In genomic region chr22:33746501-33746928, GRCh38 we compare ENCODE assay signal across 21 cellular contexts.
DNase-seq lines count a peak whose midpoint lies in the region; ATAC-seq and TF ChIP-seq lines count a peak whose summit lies in the region.
"Had no signal": no experiment of that assay in that cellular context is flagged by ENCODE, and none has a peak within 500 bp of the region (broad histone marks: within the 10 kb centered on the region; RNA-seq: fewer than 3 reads in every experiment).

No MANE protein-coding gene starts in this region.

- no peak overlapping the region for H3K4me2 ChIP-seq in neural progenitor cell

- H3K4me3 Mint-ChIP-seq in activated CD4-positive, alpha-beta T cell treated with anti-CD3 and anti-CD28 coated beads, Interleukin-2, amount 10 ng/mL, durations not matched to agents 24 days and 14 days, result no peak overlapping the region
- H3K4me3 Mint-ChIP-seq in neural progenitor cell, result no peak overlapping the region
- H3K4me3 Mint-ChIP-seq: B cell; CD4-positive, CD25-positive, alpha-beta regulatory T cell had no signal

- no peak overlapping the region for H2AFZ ChIP-seq in neural progenitor cell (replicated peaks)

- no peak overlapping the region for H3K9ac ChIP-seq in neural progenitor cell

- H3F3A ChIP-seq in neural progenitor cell (ENCODE audit: low read depth), result no peaks in the 10 kb centered on the region

- intact Hi-C loops in left ventricle myocardium superior (cut with micrococcal nuclease) (no loop called here), left colon (cut with DNase I, micrococcal nuclease) (no loop called here), mucosa of descending colon (cut with DNase I, micrococcal nuclease) (no loop called here), lower leg skin (cut with DNase I; ENCODE audit: low total_unique reads) (no loop called here)
- intact Hi-C loops in activated CD4-positive, alpha-beta T cell treated with anti-CD3 and anti-CD28 coated beads, Interleukin-2, amount 10 ng/mL, durations not matched to agents 24 days and 14 days (cut with micrococcal nuclease), result no loop called here

- H3K79me2 ChIP-seq in neural progenitor cell (ENCODE audit: low read depth), result peaks cover 30% of the 10 kb centered on the region

- no peaks in the 10 kb centered on the region for H3K27me3 Mint-ChIP-seq in activated CD4-positive, alpha-beta T cell treated with anti-CD3 and anti-CD28 coated beads, Interleukin-2, amount 10 ng/mL, durations not matched to agents 24 days and 14 days
- peaks cover 2% of the 10 kb centered on the region for H3K27me3 Mint-ChIP-seq in neural progenitor cell (ENCODE audit: insufficient read depth, low read depth)
- H3K27me3 Mint-ChIP-seq: B cell; CD4-positive, CD25-positive, alpha-beta regulatory T cell had no signal

- H3K9me3 Mint-ChIP-seq in activated CD4-positive, alpha-beta T cell treated with anti-CD3 and anti-CD28 coated beads, Interleukin-2, amount 10 ng/mL, durations not matched to agents 24 days and 14 days, result peaks cover 11% of the 10 kb centered on the region
- H3K9me3 Mint-ChIP-seq in neural progenitor cell, result no peaks in the 10 kb centered on the region

- H3K4me1 Mint-ChIP-seq in activated CD4-positive, alpha-beta T cell treated with anti-CD3 and anti-CD28 coated beads, Interleukin-2, amount 10 ng/mL, durations not matched to agents 24 days and 14 days, result no peaks in the 10 kb centered on the region
- peaks cover 14% of the 10 kb centered on the region for H3K4me1 Mint-ChIP-seq in neural progenitor cell
- H3K4me1 Mint-ChIP-seq: CD4-positive, CD25-positive, alpha-beta regulatory T cell had no signal

- H4K20me1 ChIP-seq in neural progenitor cell (ENCODE audit: low read depth), result no peaks in the 10 kb centered on the region

- H3K4me1 ChIP-seq in right atrium auricular region (no peaks in the 10 kb centered on the region), mucosa of descending colon (ENCODE audit: low read depth) (peaks cover 13% of the 10 kb centered on the region), neural progenitor cell (peaks cover 9% of the 10 kb centered on the region)

- no peak for TF ChIP-seq POLR2A in lower leg skin (IDR thresholded peaks at IDR 0.05)

- no peak overlapping the region for H3K27ac Mint-ChIP-seq in activated CD4-positive, alpha-beta T cell treated with anti-CD3 and anti-CD28 coated beads, Interleukin-2, amount 10 ng/mL, durations not matched to agents 24 days and 14 days
- no peak overlapping the region for H3K27ac Mint-ChIP-seq in neural progenitor cell
- H3K27ac Mint-ChIP-seq: B cell; CD4-positive, CD25-positive, alpha-beta regulatory T cell had no signal

- H3K36me3 ChIP-seq in right atrium auricular region (no peaks in the 10 kb centered on the region), mucosa of descending colon (ENCODE audit: low read depth) (no peaks in the 10 kb centered on the region), neural progenitor cell (no peaks in the 10 kb centered on the region)
- H3K36me3 ChIP-seq: SJCRH30 had no signal

- H3K9me3 ChIP-seq in right atrium auricular region, result no peaks in the 10 kb centered on the region
- H3K9me3 ChIP-seq in mucosa of descending colon, result no peaks in the 10 kb centered on the region
- no peaks in the 10 kb centered on the region for H3K9me3 ChIP-seq in neural progenitor cell (ENCODE audit: low read depth)
- H3K9me3 ChIP-seq: SJCRH30 had no signal

- H3K4me3 ChIP-seq in right atrium auricular region (no peak overlapping the region), mucosa of descending colon (no peak overlapping the region), lower leg skin (ENCODE audit: low read depth, poor library complexity, severe bottlenecking) (no peak overlapping the region), neural progenitor cell (no peak overlapping the region)
- H3K4me3 ChIP-seq: SJCRH30 had no signal

- H3K27ac ChIP-seq in right atrium auricular region, result no peak overlapping the region
- H3K27ac ChIP-seq in neural progenitor cell, result no peak overlapping the region
- H3K27ac ChIP-seq: RWPE1 had no signal

- H3K27me3 ChIP-seq in right atrium auricular region (no peaks in the 10 kb centered on the region), neural progenitor cell (no peaks in the 10 kb centered on the region)
- H3K27me3 ChIP-seq: SJCRH30 had no signal

- WGBS in lower leg skin, 2 donors, result 94 to 96% methylated on average over 3 of the region's 3 CpGs

- H3K36me3 Mint-ChIP-seq in activated CD4-positive, alpha-beta T cell treated with anti-CD3 and anti-CD28 coated beads, Interleukin-2, amount 10 ng/mL, durations not matched to agents 24 days and 14 days (ENCODE audit: low read depth), result no peaks in the 10 kb centered on the region
- H3K36me3 Mint-ChIP-seq in neural progenitor cell, result peaks cover 18% of the 10 kb centered on the region
- H3K36me3 Mint-ChIP-seq: CD4-positive, CD25-positive, alpha-beta regulatory T cell had no signal

- DNase-seq in left ventricle myocardium superior (no peak), right atrium auricular region (ENCODE audit: low spot score) (no peak), left colon (no peak), mucosa of descending colon (peak in 2 of 3 donors; percentile 26 to 29), lower leg skin (ENCODE audit: low spot score in 2 of 2) (no peak), SIG-M5 (lab: John Stamatoyannopoulos, UW) (no peak), neural progenitor cell (ENCODE audit: low spot score) (no peak)
- DNase-seq in activated CD4-positive, alpha-beta T cell treated with anti-CD3 and anti-CD28 coated beads, Interleukin-2, amount 10 ng/mL, durations not matched to agents 24 days and 14 days, result no peak
- DNase-seq: CD4-positive, CD25-positive, alpha-beta regulatory T cell; COR-L47; GOT3; KG1; MV-4-11; NCI-H187; NCI-H2107; NCI-H510A; NCI-H82; PC-3; SJCRH30 had no signal

- TF ChIP-seq CTCF in right atrium auricular region (IDR thresholded peaks at IDR 0.05) (no peak), mucosa of descending colon (IDR thresholded peaks at IDR 0.05) (no peak), lower leg skin (IDR thresholded peaks at IDR 0.05) (no peak), neural progenitor cell (IDR thresholded peaks at IDR 0.05) (no peak)

- ATAC-seq in left ventricle myocardium superior (peak; percentile 13), left colon (peak; percentile 84), mucosa of descending colon (peak; percentile 84)
- ATAC-seq: PC-3 had no signal

Comparison
In these comparisons a context has a peak if more than half of its experiments do, and no peak if none do; other contexts are left out.
1. ATAC-seq: peak in every context shown above with its lines; median percentile 84 in left colon; 84 in mucosa of descending colon; 13 in left ventricle myocardium superior.
2. DNase-seq: peak in mucosa of descending colon (2 of 3); none in left ventricle myocardium superior (single experiment), right atrium auricular region (single experiment), left colon (0 of 2), activated CD4-positive, alpha-beta T cell treated with anti-CD3 and anti-CD28 coated beads, Interleukin-2, amount 10 ng/mL, durations not matched to agents 24 days and 14 days (single experiment), lower leg skin (0 of 2), SIG-M5 (single experiment) and neural progenitor cell (single experiment).